In the genomic region with DNA sequence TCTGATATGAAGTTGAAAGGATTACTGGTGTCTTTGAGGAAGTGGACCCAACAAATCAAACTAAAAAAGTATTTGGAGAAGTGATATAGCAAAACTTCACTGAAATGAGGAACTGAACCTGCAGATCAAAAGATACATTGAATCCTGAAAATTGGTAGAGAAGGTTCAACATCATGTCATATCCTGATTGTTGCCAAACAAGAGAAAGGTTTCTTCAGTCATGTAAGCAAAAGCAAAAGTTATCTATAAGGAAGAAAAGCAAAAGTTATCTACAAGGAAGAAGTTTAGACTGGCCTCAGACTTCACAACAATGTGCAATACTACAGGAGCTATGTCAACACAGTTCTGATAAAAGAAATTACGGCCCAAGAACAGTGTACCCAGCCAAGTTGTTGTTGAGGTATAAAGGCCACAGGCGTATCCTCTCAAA, we compare ENCODE assay signal across 12 cellular contexts.
DNase-seq lines count a peak whose midpoint lies in the region; ATAC-seq and TF ChIP-seq lines count a peak whose summit lies in the region.
"Had no signal": no experiment of that assay in that cellular context is flagged by ENCODE, and none has a peak within 500 bp of the region (broad histone marks: within the 10 kb centered on the region; RNA-seq: fewer than 3 reads in every experiment).

No MANE protein-coding gene starts in this region.

- H3K79me2 ChIP-seq in Karpas-422 (ENCODE audit: low read length) (no peaks in the 10 kb centered on the region), GM23248 (ENCODE audit: insufficient read depth) (no peaks in the 10 kb centered on the region)

- H4K20me1 ChIP-seq in Karpas-422 (ENCODE audit: insufficient read depth, low read depth, low read length) (peaks cover 4% of the 10 kb centered on the region; the same call in 1 of the 2 replicates), GM23248 (ENCODE audit: insufficient read depth) (no peaks in the 10 kb centered on the region)

- no peaks in the 10 kb centered on the region for H3K9me2 ChIP-seq in Karpas-422 (replicated peaks; ENCODE audit: insufficient read depth, low read length)
- H3K9me2 ChIP-seq in GM23248 (ENCODE audit: insufficient read depth), result no peaks in the 10 kb centered on the region

- TF ChIP-seq EP300 in sigmoid colon (IDR thresholded peaks at IDR 0.05), result no peak

- no peaks in the 10 kb centered on the region for H3K27me3 Mint-ChIP-seq in dendritic cell treated with granulocyte-macrophage colony-stimulating factor and Interleukin-4, amounts not matched to agents 40 ng/mL and 50 ng/mL, for 4 days

- H3K9me3 ChIP-seq in Karpas-422 (ENCODE audit: low read length) (no peaks in the 10 kb centered on the region), sigmoid colon (no peaks in the 10 kb centered on the region), ascending aorta (no peaks in the 10 kb centered on the region), GM23248 (ENCODE audit: low read depth) (no peaks in the 10 kb centered on the region)
- H3K9me3 ChIP-seq: thoracic aorta had no signal

- intact Hi-C loops in dendritic cell treated with granulocyte-macrophage colony-stimulating factor and Interleukin-4, amounts not matched to agents 40 ng/mL and 50 ng/mL, for 4 days (cut with micrococcal nuclease), result no loop called here
- intact Hi-C loops in sigmoid colon (cut with DNase I), result no loop called here
- intact Hi-C loops in ascending aorta (cut with DNase I), result no loop called here

- ATAC-seq in GM19324 (IDR thresholded peaks at IDR 0.05; ENCODE audit: low FRiP score, unreplicated experiment), result no peak

- H3F3A ChIP-seq in GM23248 (ENCODE audit: insufficient read depth), result peaks cover 7% of the 10 kb centered on the region; the same call in 1 of the 2 replicates

- H3K27ac ChIP-seq in Karpas-422 (ENCODE audit: low read length), result peak overlapping the region; percentile 21; the same call in 1 of the 2 replicates
- peak overlapping the region in 3 of 4 donors; percentile 72 to 79 (median 78) for H3K27ac ChIP-seq in sigmoid colon
- H3K27ac ChIP-seq in ascending aorta, result no peak overlapping the region
- no peak overlapping the region for H3K27ac ChIP-seq in GM23248
- H3K27ac ChIP-seq: thoracic aorta had no signal

- H3K4me3 Mint-ChIP-seq in dendritic cell treated with granulocyte-macrophage colony-stimulating factor and Interleukin-4, amounts not matched to agents 40 ng/mL and 50 ng/mL, for 4 days, result no peak overlapping the region
- H3K4me3 Mint-ChIP-seq: T-helper 1 cell treated with Interleukin-12 subunit alpha and Interleukin-12 subunit beta and Interleukin-4 antibody, amounts not matched to agents 30 μg/mL and 1 μg/mL, for 36 hours had no signal

- peak overlapping the region; percentile 35 for H3K27ac Mint-ChIP-seq in dendritic cell treated with granulocyte-macrophage colony-stimulating factor and Interleukin-4, amounts not matched to agents 40 ng/mL and 50 ng/mL, for 4 days
- H3K27ac Mint-ChIP-seq: T-helper 1 cell treated with Interleukin-12 subunit alpha and Interleukin-12 subunit beta and Interleukin-4 antibody, amounts not matched to agents 30 μg/mL and 1 μg/mL, for 36 hours had no signal

- in situ Hi-C loops in GM13976 (cut with MboI; ENCODE audit: low sequenced_read_pairs, unreplicated experiment), result no loop called here
- in situ Hi-C loops in GM23248 (cut with MboI), result no loop called here

- peaks cover 5% of the 10 kb centered on the region for H3K9me3 Mint-ChIP-seq in dendritic cell treated with granulocyte-macrophage colony-stimulating factor and Interleukin-4, amounts not matched to agents 40 ng/mL and 50 ng/mL, for 4 days

- H3K4me1 Mint-ChIP-seq in dendritic cell treated with granulocyte-macrophage colony-stimulating factor and Interleukin-4, amounts not matched to agents 40 ng/mL and 50 ng/mL, for 4 days (ENCODE audit: low read depth), result peaks cover 47% of the 10 kb centered on the region

- peaks cover 21% of the 10 kb centered on the region for H3K4me1 ChIP-seq in Karpas-422 (ENCODE audit: low read length)
- H3K4me1 ChIP-seq in sigmoid colon, result peaks cover 0 to 67% (median 42%) of the 10 kb centered on the region in 4 donors
- peaks cover 0 to 6% of the 10 kb centered on the region in 2 donors for H3K4me1 ChIP-seq in ascending aorta
- H3K4me1 ChIP-seq in GM23248 (ENCODE audit: insufficient read depth), result peaks cover 17% of the 10 kb centered on the region

- no peak overlapping the region for H2AFZ ChIP-seq in Karpas-422 (ENCODE audit: low read length)
- H2AFZ ChIP-seq in GM23248, result no peak overlapping the region

- H3K4me3 ChIP-seq in Karpas-422 (ENCODE audit: low read length) (peak overlapping the region; percentile 6; the same call in 1 of the 2 replicates), sigmoid colon (no peak overlapping the region), ascending aorta (no peak overlapping the region), GM23248 (no peak overlapping the region)
- H3K4me3 ChIP-seq: thoracic aorta had no signal

- TF ChIP-seq CTCF in GM13976 (IDR thresholded peaks at IDR 0.05; ENCODE audit: borderline replicate concordance, control extremely low read depth, extremely low read depth, insufficient read depth, missing control alignments), result no peak
- TF ChIP-seq CTCF in sigmoid colon (IDR thresholded peaks at IDR 0.05), result no peak
- TF ChIP-seq CTCF in ascending aorta (IDR thresholded peaks at IDR 0.05), result no peak

- H3K27me3 ChIP-seq in Karpas-422 (ENCODE audit: low read length) (no peaks in the 10 kb centered on the region), sigmoid colon (no peaks in the 10 kb centered on the region), ascending aorta (no peaks in the 10 kb centered on the region), GM23248 (replicated peaks; ENCODE audit: insufficient read depth) (no peaks in the 10 kb centered on the region)

- H3K9ac ChIP-seq in Karpas-422 (ENCODE audit: low read length), result no peak overlapping the region
- no peak overlapping the region for H3K9ac ChIP-seq in GM23248

- DNase-seq in GM13976 (ENCODE audit: low spot score) (peak; percentile 65), Karpas-422 (peak; percentile 82), sigmoid colon (no peak), ascending aorta (ENCODE audit: low spot score in 2 of 2) (no peak), GM23248 (no peak)
- DNase-seq in stimulated activated naive CD4-positive, alpha-beta T cell (lab: John Stamatoyannopoulos, UW), result no peak
- DNase-seq: NCI-H2081 treated with DMSO at 0.1 percent for 48 hours; stimulated activated CD4-positive, alpha-beta T cell treated with anti-CD3 and anti-CD28 coated beads, Interleukin-15, amount 100 ng/mL, for 24 hours had no signal

- H3K36me3 Mint-ChIP-seq in dendritic cell treated with granulocyte-macrophage colony-stimulating factor and Interleukin-4, amounts not matched to agents 40 ng/mL and 50 ng/mL, for 4 days (ENCODE audit: low read depth), result peaks cover 5% of the 10 kb centered on the region

- H3K4me2 ChIP-seq in Karpas-422 (ENCODE audit: low read depth, low read length, poor library complexity, severe bottlenecking) (peak overlapping the region; percentile 38), GM23248 (ENCODE audit: unreplicated experiment) (no peak overlapping the region)

- no peak for TF ChIP-seq POLR2A in sigmoid colon (IDR thresholded peaks at IDR 0.05)

- 18 to 50% methylated on average over 2 of the region's 2 CpGs for whole genome bisulfite sequencing in sigmoid colon, 2 donors
- WGBS in GM23248 (ENCODE audit: low coverage in 1 of 2, low lambda C conversion rate in 2 of 2, missing lambda C conversion rate in 2 of 2), 2 experiments, result 97 to 100% methylated on average over 2 of the region's 2 CpGs

- H3K36me3 ChIP-seq in Karpas-422 (ENCODE audit: insufficient read depth, low read length) (no peaks in the 10 kb centered on the region; the same call in 1 of the 2 replicates), sigmoid colon (no peaks in the 10 kb centered on the region), ascending aorta (no peaks in the 10 kb centered on the region), GM23248 (ENCODE audit: low read depth) (no peaks in the 10 kb centered on the region)
- H3K36me3 ChIP-seq: thoracic aorta had no signal

Comparison
In these comparisons a context has a peak if more than half of its experiments do, and no peak if none do; other contexts are left out.
1. DNase-seq: peak in GM13976 (single experiment) and Karpas-422 (single experiment); none in sigmoid colon (single experiment), ascending aorta (0 of 2), GM23248 (single experiment) and stimulated activated naive CD4-positive, alpha-beta T cell (0 of 6).
2. H3K27ac ChIP-seq: peak in Karpas-422 (single experiment) and sigmoid colon (3 of 4); none in ascending aorta (0 of 2) and GM23248 (single experiment).